ENCODE assay signal across 9 cellular contexts in genomic region chr11:128507936-128508335, GRCh38.
DNase-seq lines count a peak whose midpoint lies in the region; ATAC-seq and TF ChIP-seq lines count a peak whose summit lies in the region.
"Had no signal": no experiment of that assay in that cellular context is flagged by ENCODE, and none has a peak within 500 bp of the region (broad histone marks: within the 10 kb centered on the region; RNA-seq: fewer than 3 reads in every experiment).

No MANE protein-coding gene starts in this region.

- DNase-seq in BE2C = no peak
- DNase-seq in M059J (ENCODE audit: low read depth) = peak; percentile 61
- no peak for DNase-seq in effector memory CD8-positive, alpha-beta T cell
- DNase-seq in naive thymus-derived CD8-positive, alpha-beta T cell = no peak
- no peak for DNase-seq in inferior parietal cortex (ENCODE audit: extremely low spot score)
- no peak for DNase-seq in NCI-H1436 treated with DMSO at 0.1 percent for 48 hours (lab: John Stamatoyannopoulos, UW)
- DNase-seq: NCI-H2029 treated with DMSO at 0.1 percent for 48 hours had no signal

- no peak for TF ChIP-seq CTCF in BE2C (IDR thresholded peaks at IDR 0.05; ENCODE audit: low read depth, low read length)

- no peaks in the 10 kb centered on the region for H3K36me3 ChIP-seq in BE2C

- peak overlapping the region; percentile 32 for H3K4me3 ChIP-seq in BE2C (ENCODE audit: low read depth, low read length)

- no peak for TF ChIP-seq POLR2A in GM18505 (IDR thresholded peaks at IDR 0.05; ENCODE audit: borderline replicate concordance, extremely low read depth, insufficient read depth, insufficient read length)

- peak overlapping the region; percentile 96 for H3K4me3 Mint-ChIP-seq in effector memory CD8-positive, alpha-beta T cell
- H3K4me3 Mint-ChIP-seq in naive thymus-derived CD8-positive, alpha-beta T cell = peak overlapping the region; percentile 87 to 99 (median 98)

- no peaks in the 10 kb centered on the region for H3K27me3 ChIP-seq in BE2C

- peak overlapping the region; percentile 97 for H3K27ac Mint-ChIP-seq in effector memory CD8-positive, alpha-beta T cell
- peak overlapping the region; percentile 93 to 99 (median 96) for H3K27ac Mint-ChIP-seq in naive thymus-derived CD8-positive, alpha-beta T cell

- peaks cover 29% of the 10 kb centered on the region for H3K4me1 ChIP-seq in BE2C

- H3K4me1 Mint-ChIP-seq in effector memory CD8-positive, alpha-beta T cell (ENCODE audit: low read depth in 2 of 2) = peaks cover 82 to 98% of the 10 kb centered on the region in 2 donors
- peaks cover 63 to 100% (median 96%) of the 10 kb centered on the region in 4 donors for H3K4me1 Mint-ChIP-seq in naive thymus-derived CD8-positive, alpha-beta T cell

- H3K27me3 Mint-ChIP-seq in effector memory CD8-positive, alpha-beta T cell = no peaks in the 10 kb centered on the region
- no peaks in the 10 kb centered on the region for H3K27me3 Mint-ChIP-seq in naive thymus-derived CD8-positive, alpha-beta T cell

- ATAC-seq in effector memory CD8-positive, alpha-beta T cell (replicated peaks) = peak; percentile 31
- no peak for ATAC-seq in naive thymus-derived CD8-positive, alpha-beta T cell
- ATAC-seq in GM18505 (IDR thresholded peaks at IDR 0.05; ENCODE audit: unreplicated experiment) (no peak), GM21529 (IDR thresholded peaks at IDR 0.05; ENCODE audit: unreplicated experiment) (no peak)

- no peaks in the 10 kb centered on the region for H3K9me3 ChIP-seq in BE2C

- no peaks in the 10 kb centered on the region for H3K9me3 Mint-ChIP-seq in effector memory CD8-positive, alpha-beta T cell
- no peaks in the 10 kb centered on the region for H3K9me3 Mint-ChIP-seq in naive thymus-derived CD8-positive, alpha-beta T cell

- POLR2A ChIA-PET in naive thymus-derived CD8-positive, alpha-beta T cell (lab: Charles Lee) = interaction anchor here (0.8 to 28.4 kb wide), 13 partner anchors 7 to 216 kb away, joined by 3 to 603 read pairs (median 9); no protein-coding TSS in a partner anchor

- peaks cover 94% of the 10 kb centered on the region for H3K36me3 Mint-ChIP-seq in effector memory CD8-positive, alpha-beta T cell (ENCODE audit: insufficient read depth)
- H3K36me3 Mint-ChIP-seq in naive thymus-derived CD8-positive, alpha-beta T cell = peaks cover 21 to 87% (median 34%) of the 10 kb centered on the region in 3 donors
